In genomic region chr16:6576646-6577045, GRCh38 we compare ENCODE assay signal across 1 cellular context.
TF ChIP-seq lines count a peak whose summit lies in the region.

No MANE protein-coding gene starts in this region.

TF ChIP-seq in SK-N-SH treated with all-trans-retinoic acid at 6 μM for 48 hours, 23 proteins besides CTCF, POLR2A, EP300 and RAD21 (continued from another document):
- TF ChIP-seq BACH2 (CRISPR knock-in tag; IDR thresholded peaks at IDR 0.05; ENCODE audit: borderline replicate concordance) = no peak
- TF ChIP-seq ARNTL (CRISPR knock-in tag; IDR thresholded peaks at IDR 0.05; ENCODE audit: borderline replicate concordance, low read depth) = no peak
